ENCODE assay signal across 9 cellular contexts in genomic region chr2:113219889-113220641, GRCh38. TPM values are rescaled to one million over a fixed set of nuclear protein-coding genes. Genes with fewer than 3 reads are reported as not detected.
DNase-seq lines count a peak whose midpoint lies in the region; ATAC-seq, FAIRE-seq and TF ChIP-seq lines count a peak whose summit lies in the region.
"Had no signal": no experiment of that assay in that cellular context is flagged by ENCODE, and none has a peak within 500 bp of the region (broad histone marks: within the 10 kb centered on the region; RNA-seq: fewer than 3 reads in every experiment).

No MANE protein-coding gene starts in this region.

- in situ Hi-C loops in astrocyte of the spinal cord (cut with HindIII; ENCODE audit: low sequenced_read_pairs) = no loop called here

- peak overlapping the region; percentile 96 for H3K27ac ChIP-seq in A549

- TF ChIP-seq CTCF in A549 (IDR thresholded peaks at IDR 0.05) (no peak), astrocyte of the spinal cord (IDR thresholded peaks at IDR 0.05; ENCODE audit: low read depth, low read length) (no peak)

- FAIRE-seq in A549 (lab: Jason Lieb, UNC) = no peak

- 38% methylated on average over 6 of the region's 6 CpGs for WGBS in A549 (ENCODE audit: missing lambda C conversion rate)

- peak; percentile 62 for TF ChIP-seq POLR2A in A549 (IDR thresholded peaks at IDR 0.05; ENCODE audit: low read length)

- DNase-seq in A549 (ENCODE audit: low read depth in 1 of 2, low spot score in 1 of 2) (peak; percentile 64 to 92), HT1080 (ENCODE audit: low read depth) (peak; percentile 75), astrocyte of the spinal cord (ENCODE audit: low read depth, low spot score) (peak; percentile 58), left kidney (ENCODE audit: low read depth, low spot score) (peak; percentile 65), anterior cingulate cortex (lab: John Stamatoyannopoulos, UW) (no peak)
- DNase-seq: stimulated activated naive CD4-positive, alpha-beta T cell treated with Interleukin-2 at 50 U/mL for 16 hours had no signal

- peak overlapping the region; percentile 31 for H3K4me3 ChIP-seq in A549
- no peak overlapping the region for H3K4me3 ChIP-seq in astrocyte of the spinal cord (ENCODE audit: low read depth, low read length)

- POLR2A ChIA-PET in A549 (lab: Yijun Ruan, JAX) = interaction anchor here (0.6 to 2.3 kb wide), 2 partner anchors 20 to 1330 kb away, joined by 3 to 9 read pairs; no protein-coding TSS in a partner anchor

- no peaks in the 10 kb centered on the region for H3K9me3 ChIP-seq in A549

- TF ChIP-seq RAD21 in A549 (conservative IDR thresholded peaks at IDR 0.05 in 1 of 2, IDR thresholded peaks at IDR 0.05 in 1 of 2) = no peak

- ATAC-seq in A549 (peak; percentile 54 to 73), GM18870 (IDR thresholded peaks at IDR 0.05; ENCODE audit: unreplicated experiment) (no peak), HG02970 (IDR thresholded peaks at IDR 0.05; ENCODE audit: low FRiP score, unreplicated experiment) (no peak), HG02571 (IDR thresholded peaks at IDR 0.05; ENCODE audit: unreplicated experiment) (no peak)

- peaks cover 67% of the 10 kb centered on the region for H3K4me1 ChIP-seq in A549

- TF ChIP-seq EP300 in A549 (IDR thresholded peaks at IDR 0.05) = no peak

- peak overlapping the region; percentile 72 for H3K4me2 ChIP-seq in A549

- CTCF ChIA-PET in A549 (lab: Yijun Ruan, JAX) = interaction anchor here (0.8 to 4.3 kb wide), 13 partner anchors 9 to 170 kb away, joined by 3 to 28 read pairs (median 5); no protein-coding TSS in a partner anchor

TF ChIP-seq in A549, 52 proteins besides CTCF, POLR2A, EP300 and RAD21:
- TF ChIP-seq HOXA7 (CRISPR knock-in tag; IDR thresholded peaks at IDR 0.05) = no peak
- TF ChIP-seq KDM1A (IDR thresholded peaks at IDR 0.05; ENCODE audit: low read depth) = peak; percentile 76; the same call in 1 of the 2 replicates
- TF ChIP-seq JUN (IDR thresholded peaks at IDR 0.05) = peak; percentile 34 to 55; a peak in 2 of 5 replicates
- TF ChIP-seq MAX (IDR thresholded peaks at IDR 0.05) = peak; percentile 48
- TF ChIP-seq ZC3H11A (IDR thresholded peaks at IDR 0.05) = no peak
- no peak for TF ChIP-seq MAFK (IDR thresholded peaks at IDR 0.05; ENCODE audit: partially characterized antibody)
- TF ChIP-seq HDAC2 (IDR thresholded peaks at IDR 0.05) = 0 out of 2 replicates have a peak, but pooled peaks have one; percentile 40
- TF ChIP-seq BCL3 (IDR thresholded peaks at IDR 0.05) = peak; percentile 57; the same call in 1 of the 3 replicates
- no peak for TF ChIP-seq TP53 (CRISPR knock-in tag; IDR thresholded peaks at IDR 0.05)
- peak; percentile 53; the same call in 1 of the 2 replicates for TF ChIP-seq HOXB13 (CRISPR knock-in tag; IDR thresholded peaks at IDR 0.05; ENCODE audit: low read depth)
- TF ChIP-seq CHD4 (IDR thresholded peaks at IDR 0.05; ENCODE audit: borderline replicate concordance) = peak; percentile 69
- TF ChIP-seq MAZ (IDR thresholded peaks at IDR 0.05; ENCODE audit: borderline replicate concordance, low read depth, low read length) = no peak
- TF ChIP-seq FOSL2 (IDR thresholded peaks at IDR 0.05) = no peak
- 0 out of 2 replicates have a peak, but pooled peaks have one; percentile 2 for TF ChIP-seq FOSL2 (CRISPR knock-in tag; IDR thresholded peaks at IDR 0.05)
- no peak for TF ChIP-seq CBX8 (IDR thresholded peaks at IDR 0.05)

RNA-seq across cellular contexts. Expression of gene PSD4, which starts 46.3 kb away (rescaled TPM):
- 5.4 and 6.7 TPM in 2 replicates for polyA plus RNA-seq in A549 (2011; rRNA removed)
- polyA plus RNA-seq in A549 (2012; cell fraction: cytosol; rRNA removed) = 4.3 and 5.3 TPM in 2 replicates
- polyA plus RNA-seq in A549 (2012; cell fraction: nucleus; rRNA removed) = 5.9 and 6.1 TPM in 2 replicates
- polyA plus RNA-seq in A549 (2017; fragmentation: RNase III; extraction: RNeasy Plus Mini Kit Qiagen cat#74134 plus additional on column Dnase treatment) = 13.9 to 21.6 TPM (median 21.1 TPM) in 3 replicates
- polyA minus RNA-seq in A549 (2011; rRNA and poly(A)+ RNA removed) = 8.2 and 8.3 TPM in 2 replicates
- 41.6 and 44.5 TPM in 2 replicates for total RNA-seq in HT1080 (2014; rRNA removed; shearing (Covaris generic))
- 8.3 and 8.4 TPM in 2 replicates for polyA plus RNA-seq in HT1080 (2015; cell fraction: cytosol; rRNA removed)
- 29.0 and 32.7 TPM in 2 replicates for polyA plus RNA-seq in HT1080 (2015; cell fraction: nucleus; rRNA removed)

RNA-seq across cellular contexts. Expression of gene PAX8, which starts 58.7 kb away (rescaled TPM):
- polyA plus RNA-seq in A549 (2011; rRNA removed) (0.71 and 1.0 TPM in 2 replicates), A549 (2017; fragmentation: RNase III; extraction: RNeasy Plus Mini Kit Qiagen cat#74134 plus additional on column Dnase treatment) (0.81 to 1.7 TPM (median 1.5 TPM) in 3 replicates)
- polyA plus RNA-seq in A549 (2012; cell fraction: cytosol; rRNA removed) = 0.54 and 0.66 TPM in 2 replicates
- 0.40 and 0.91 TPM in 2 replicates for polyA plus RNA-seq in A549 (2012; cell fraction: nucleus; rRNA removed)
- polyA minus RNA-seq in A549 (2011; rRNA and poly(A)+ RNA removed) = 1.0 and 1.7 TPM in 2 replicates
- 5.9 and 11.3 TPM in 2 replicates for total RNA-seq in HT1080 (2014; rRNA removed; shearing (Covaris generic))
- 1.4 and 1.9 TPM in 2 replicates for polyA plus RNA-seq in HT1080 (2015; cell fraction: cytosol; rRNA removed)
- 3.0 and 5.7 TPM in 2 replicates for polyA plus RNA-seq in HT1080 (2015; cell fraction: nucleus; rRNA removed)

Comparison
In these comparisons a context has a peak if more than half of its experiments do, and no peak if none do; other contexts are left out.
1. ATAC-seq: peak in A549 (2 of 2); none in GM18870 (single experiment), HG02970 (single experiment) and HG02571 (single experiment).
2. DNase-seq: peak in A549 (2 of 2), HT1080 (single experiment), astrocyte of the spinal cord (single experiment) and left kidney (single experiment); none in anterior cingulate cortex (0 of 58).